40 cellular contexts compared by ENCODE assay signal in the genomic region with DNA sequence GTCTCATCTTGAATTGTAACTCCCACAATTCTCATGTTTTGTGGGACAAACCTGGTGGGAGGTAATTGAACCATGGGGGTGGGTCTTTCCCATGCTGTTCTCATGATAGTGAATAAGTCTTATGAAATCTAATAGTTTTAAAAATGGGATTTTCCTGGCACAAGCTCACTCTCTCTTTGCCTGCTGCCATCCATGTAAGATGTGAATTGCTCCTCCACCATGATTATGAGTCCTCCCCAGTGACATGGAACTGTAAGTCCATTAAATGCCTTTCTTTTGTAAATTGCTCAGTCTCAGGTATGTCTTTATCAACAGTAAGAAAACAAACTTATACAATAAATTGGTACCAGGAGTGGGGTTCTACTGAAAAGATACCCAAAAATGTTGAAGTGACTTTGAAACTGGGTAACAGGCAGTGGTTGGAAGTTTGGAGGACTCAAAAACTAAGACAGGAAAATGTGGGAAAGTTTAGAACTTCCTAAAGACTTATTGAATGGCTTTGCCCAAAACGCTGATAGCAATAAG.
"Had no signal": no experiment of that assay in that cellular context is flagged by ENCODE, and none has a peak within 500 bp of the region (broad histone marks: within the 10 kb centered on the region; RNA-seq: fewer than 3 reads in every experiment).

No MANE protein-coding gene starts in this region.

- H3K9me3 ChIP-seq: adrenal gland, ascending aorta, body of pancreas had no signal

- ATAC-seq: activated naive CD4-positive, alpha-beta T cell treated with anti-CD3 and anti-CD28 coated beads, Interleukin-2, amount 50 U/mL, for 72 hours; activated naive CD8-positive, alpha-beta T cell treated with anti-CD3 and anti-CD28 coated beads, Interleukin-2, amount 50 U/mL, for 24 hours; activated T-cell treated with anti-CD3 and anti-CD28 coated beads, Interleukin-2, amount 50 U/mL, for 4 hours; activated T-cell treated with anti-CD3 and anti-CD28 coated beads, Interleukin-2, amount 50 U/mL, for 72 hours; activated T-helper 17 cell treated with anti-CD3 and anti-CD28 coated beads, Interleukin-2, amount 50 U/mL, for 72 hours; body of pancreas had no signal

- H3K4me3 ChIP-seq: adrenal gland, ascending aorta, body of pancreas, breast epithelium, cardiac muscle cell had no signal

- H3K27ac Mint-ChIP-seq: activated naive CD4-positive, alpha-beta T cell treated with anti-CD3 and anti-CD28 coated beads for 36 hours; activated naive CD4-positive, alpha-beta T cell treated with anti-CD3 and anti-CD28 coated beads, Interleukin-2, amount 10 ng/mL, durations not matched to agents 7 days and 5 days; activated naive CD4-positive, alpha-beta T cell treated with anti-CD3 and anti-CD28 coated beads, Interleukin-2, amount 50 U/mL, for 24 hours; activated naive CD4-positive, alpha-beta T cell treated with anti-CD3 and anti-CD28 coated beads, Interleukin-2, amount 50 U/mL, for 72 hours; activated naive CD8-positive, alpha-beta T cell; activated naive CD8-positive, alpha-beta T cell treated with anti-CD3 and anti-CD28 coated beads for 36 hours; activated naive CD8-positive, alpha-beta T cell treated with anti-CD3 and anti-CD28 coated beads, Interleukin-2, amount 10 ng/mL, durations not matched to agents 7 days and 5 days; activated naive CD8-positive, alpha-beta T cell treated with anti-CD3 and anti-CD28 coated beads, Interleukin-2, amount 50 U/mL, for 24 hours; activated T-cell treated with anti-CD3 and anti-CD28 coated beads, Interleukin-2, amount 50 U/mL, for 24 hours; activated T-cell treated with anti-CD3 and anti-CD28 coated beads, Interleukin-2, amount 50 U/mL, for 72 hours; activated T-helper 1 cell treated with anti-CD3 and anti-CD28 coated beads, Interleukin-12 subunit alpha, Interleukin-12 subunit beta, Interleukin-2, Interleukin-4 antibody, amounts not matched to agents 30 ng/mL and 10 ng/mL and 1 ng/mL, durations not matched to agents 14 hours and 24 hours and 36 hours; activated T-helper 17 cell treated with anti-CD3 and anti-CD28 coated beads, Interleukin-2, amount 50 U/mL, for 72 hours; activated T-helper 2 cell treated with anti-CD3 and anti-CD28 coated beads, Interferon-gamma antibody, Interleukin-2, Interleukin-4, amounts not matched to agents 10 μg/mL and 5 μg/mL and 100 μg/mL, durations not matched to agents 14 hours and 24 hours and 36 hours; brain had no signal

- H3K4me3 Mint-ChIP-seq: activated naive CD4-positive, alpha-beta T cell treated with anti-CD3 and anti-CD28 coated beads for 36 hours; activated naive CD4-positive, alpha-beta T cell treated with anti-CD3 and anti-CD28 coated beads, Interleukin-2, amount 10 ng/mL, durations not matched to agents 7 days and 5 days; activated naive CD4-positive, alpha-beta T cell treated with anti-CD3 and anti-CD28 coated beads, Interleukin-2, amount 50 U/mL, for 24 hours; activated naive CD8-positive, alpha-beta T cell; activated naive CD8-positive, alpha-beta T cell treated with anti-CD3 and anti-CD28 coated beads for 36 hours; activated naive CD8-positive, alpha-beta T cell treated with anti-CD3 and anti-CD28 coated beads, Interleukin-2, amount 10 ng/mL, durations not matched to agents 7 days and 5 days; activated naive CD8-positive, alpha-beta T cell treated with anti-CD3 and anti-CD28 coated beads, Interleukin-2, amount 50 U/mL, for 24 hours; activated T-cell treated with anti-CD3 and anti-CD28 coated beads, Interleukin-2, amount 50 U/mL, for 24 hours; activated T-cell treated with anti-CD3 and anti-CD28 coated beads, Interleukin-2, amount 50 U/mL, for 4 hours; activated T-cell treated with anti-CD3 and anti-CD28 coated beads, Interleukin-2, amount 50 U/mL, for 72 hours; activated T-helper 1 cell treated with anti-CD3 and anti-CD28 coated beads, Interleukin-12 subunit alpha, Interleukin-12 subunit beta, Interleukin-2, Interleukin-4 antibody, amounts not matched to agents 30 ng/mL and 10 ng/mL and 1 ng/mL, durations not matched to agents 14 hours and 24 hours and 36 hours; activated T-helper 17 cell treated with anti-CD3 and anti-CD28 coated beads, Interleukin-2, amount 50 U/mL, for 72 hours; brain; central memory CD8-positive, alpha-beta T cell had no signal

- H3K36me3 Mint-ChIP-seq: activated naive CD4-positive, alpha-beta T cell treated with anti-CD3 and anti-CD28 coated beads, Interleukin-2, amount 10 ng/mL, durations not matched to agents 7 days and 5 days; activated naive CD8-positive, alpha-beta T cell treated with anti-CD3 and anti-CD28 coated beads, Interleukin-2, amount 10 ng/mL, durations not matched to agents 7 days and 5 days had no signal

- H3K4me1 Mint-ChIP-seq: activated naive CD4-positive, alpha-beta T cell treated with anti-CD3 and anti-CD28 coated beads, Interleukin-2, amount 10 ng/mL, durations not matched to agents 7 days and 5 days; activated naive CD4-positive, alpha-beta T cell treated with anti-CD3 and anti-CD28 coated beads, Interleukin-2, amount 50 U/mL, for 24 hours; activated naive CD8-positive, alpha-beta T cell treated with anti-CD3 and anti-CD28 coated beads for 36 hours; activated naive CD8-positive, alpha-beta T cell treated with anti-CD3 and anti-CD28 coated beads, Interleukin-2, amount 10 ng/mL, durations not matched to agents 7 days and 5 days; activated naive CD8-positive, alpha-beta T cell treated with anti-CD3 and anti-CD28 coated beads, Interleukin-2, amount 50 U/mL, for 24 hours; activated T-helper 17 cell treated with anti-CD3 and anti-CD28 coated beads, Interleukin-2, amount 50 U/mL, for 72 hours; brain; central memory CD8-positive, alpha-beta T cell had no signal

- H3K4me1 ChIP-seq: adrenal gland, ascending aorta, body of pancreas, breast epithelium had no signal

- H3K27me3 Mint-ChIP-seq: activated naive CD8-positive, alpha-beta T cell; activated naive CD8-positive, alpha-beta T cell treated with anti-CD3 and anti-CD28 coated beads, Interleukin-2, amount 50 U/mL, for 24 hours; activated T-cell treated with anti-CD3 and anti-CD28 coated beads, Interleukin-2, amount 50 U/mL, for 24 hours; activated T-helper 17 cell treated with anti-CD3 and anti-CD28 coated beads, Interleukin-2, amount 50 U/mL, for 72 hours; brain; central memory CD8-positive, alpha-beta T cell had no signal

- H3K36me3 ChIP-seq: adrenal gland, ascending aorta, brain microvascular endothelial cell, breast epithelium, cardiac muscle cell had no signal

- FAIRE-seq: astrocyte, bronchial epithelial cell had no signal

- DNase-seq: activated effector memory CD4-positive, alpha-beta T cell treated with anti-CD3 and anti-CD28 coated beads, Interleukin-2, amount 50 U/mL, for 16 hours; activated effector memory CD4-positive, alpha-beta T cell treated with Interleukin-2 at 50 U/mL for 16 hours; activated gamma-delta T cell; activated gamma-delta T cell treated with Interleukin-2 at 50 U/mL for 16 hours; activated naive CD4-positive, alpha-beta T cell; activated naive CD4-positive, alpha-beta T cell treated with anti-CD3 and anti-CD28 coated beads for 36 hours; activated naive CD4-positive, alpha-beta T cell treated with anti-CD3 and anti-CD28 coated beads, Interleukin-2, amount 10 ng/mL, durations not matched to agents 7 days and 5 days; activated naive CD4-positive, alpha-beta T cell treated with anti-CD3 and anti-CD28 coated beads, Interleukin-2, amount 50 U/mL, for 16 hours; activated naive CD4-positive, alpha-beta T cell treated with Interleukin-2 at 50 U/mL for 16 hours; activated naive CD8-positive, alpha-beta T cell treated with anti-CD3 and anti-CD28 coated beads for 36 hours; activated naive CD8-positive, alpha-beta T cell treated with anti-CD3 and anti-CD28 coated beads, Interleukin-2, amount 10 ng/mL, durations not matched to agents 7 days and 5 days; activated naive CD8-positive, alpha-beta T cell treated with anti-CD3 and anti-CD28 coated beads, Interleukin-2, amount 50 U/mL, for 24 hours; activated T-cell treated with anti-CD3 and anti-CD28 coated beads, Interleukin-2, amount 50 U/mL, for 1 hour; activated T-cell treated with anti-CD3 and anti-CD28 coated beads, Interleukin-2, amount 50 U/mL, for 24 hours; activated T-cell treated with anti-CD3 and anti-CD28 coated beads, Interleukin-2, amount 50 U/mL, for 4 hours; activated T-cell treated with anti-CD3 and anti-CD28 coated beads, Interleukin-2, amount 50 U/mL, for 48 hours; activated T-cell treated with anti-CD3 and anti-CD28 coated beads, Interleukin-2, amount 50 U/mL, for 72 hours; adrenal gland; amniotic stem cell; amygdala; anterior cingulate cortex; aorta; body of pancreas; brain microvascular endothelial cell; caudate nucleus; central memory CD4-positive, alpha-beta T cell; cerebellar nuclear complex had no signal

- H3K27me3 ChIP-seq: adrenal gland, ascending aorta, body of pancreas, brain microvascular endothelial cell, breast epithelium, cardiac muscle cell had no signal

- H3K27ac ChIP-seq: adrenal gland, ascending aorta, body of pancreas, brain microvascular endothelial cell, breast epithelium, cardiac muscle cell had no signal
